ENCODE assay signal across 1 cellular context in genomic region chr2:70111752-70112591, GRCh38.
TF ChIP-seq lines count a peak whose summit lies in the region.

No MANE protein-coding gene starts in this region.

TF ChIP-seq in HepG2, 621 proteins besides CTCF, POLR2A, EP300 and RAD21 (continued from another document and continues in another):
- peak; percentile 83; the same call in 1 of the 2 replicates for TF ChIP-seq RCOR2 (CRISPR knock-in tag; IDR thresholded peaks at IDR 0.05)
- TF ChIP-seq POGK (CRISPR knock-in tag; conservative IDR thresholded peaks at IDR 0.05) = no peak
- TF ChIP-seq, protein P1, sequence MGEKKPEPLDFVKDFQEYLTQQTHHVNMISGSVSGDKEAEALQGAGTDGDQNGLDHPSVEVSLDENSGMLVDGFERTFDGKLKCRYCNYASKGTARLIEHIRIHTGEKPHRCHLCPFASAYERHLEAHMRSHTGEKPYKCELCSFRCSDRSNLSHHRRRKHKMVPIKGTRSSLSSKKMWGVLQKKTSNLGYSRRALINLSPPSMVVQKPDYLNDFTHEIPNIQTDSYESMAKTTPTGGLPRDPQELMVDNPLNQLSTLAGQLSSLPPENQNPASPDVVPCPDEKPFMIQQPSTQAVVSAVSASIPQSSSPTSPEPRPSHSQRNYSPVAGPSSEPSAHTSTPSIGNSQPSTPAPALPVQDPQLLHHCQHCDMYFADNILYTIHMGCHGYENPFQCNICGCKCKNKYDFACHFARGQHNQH (CRISPR knock-in tag; IDR thresholded peaks at IDR 0.05) = no peak
- no peak for TF ChIP-seq REXO4 (CRISPR knock-in tag; IDR thresholded peaks at IDR 0.05; ENCODE audit: borderline replicate concordance)
- TF ChIP-seq, protein P2, sequence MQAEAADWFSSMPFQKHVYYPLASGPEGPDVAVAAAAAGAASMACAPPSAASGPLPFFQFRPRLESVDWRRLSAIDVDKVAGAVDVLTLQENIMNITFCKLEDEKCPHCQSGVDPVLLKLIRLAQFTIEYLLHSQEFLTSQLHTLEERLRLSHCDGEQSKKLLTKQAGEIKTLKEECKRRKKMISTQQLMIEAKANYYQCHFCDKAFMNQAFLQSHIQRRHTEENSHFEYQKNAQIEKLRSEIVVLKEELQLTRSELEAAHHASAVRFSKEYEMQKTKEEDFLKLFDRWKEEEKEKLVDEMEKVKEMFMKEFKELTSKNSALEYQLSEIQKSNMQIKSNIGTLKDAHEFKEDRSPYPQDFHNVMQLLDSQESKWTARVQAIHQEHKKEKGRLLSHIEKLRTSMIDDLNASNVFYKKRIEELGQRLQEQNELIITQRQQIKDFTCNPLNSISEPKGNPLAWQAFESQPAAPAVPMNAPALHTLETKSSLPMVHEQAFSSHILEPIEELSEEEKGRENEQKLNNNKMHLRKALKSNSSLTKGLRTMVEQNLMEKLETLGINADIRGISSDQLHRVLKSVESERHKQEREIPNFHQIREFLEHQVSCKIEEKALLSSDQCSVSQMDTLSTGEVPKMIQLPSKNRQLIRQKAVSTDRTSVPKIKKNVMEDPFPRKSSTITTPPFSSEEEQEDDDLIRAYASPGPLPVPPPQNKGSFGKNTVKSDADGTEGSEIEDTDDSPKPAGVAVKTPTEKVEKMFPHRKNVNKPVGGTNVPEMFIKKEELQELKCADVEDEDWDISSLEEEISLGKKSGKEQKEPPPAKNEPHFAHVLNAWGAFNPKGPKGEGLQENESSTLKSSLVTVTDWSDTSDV (CRISPR knock-in tag; IDR thresholded peaks at IDR 0.05) = no peak
- TF ChIP-seq DDIT3 (CRISPR knock-in tag; IDR thresholded peaks at IDR 0.05) = no peak
- no peak for TF ChIP-seq ZNF678 (CRISPR knock-in tag; IDR thresholded peaks at IDR 0.05)
- TF ChIP-seq CHD4 (IDR thresholded peaks at IDR 0.05; ENCODE audit: borderline replicate concordance, low read length) = no peak
- TF ChIP-seq ZNF484 (CRISPR knock-in tag; IDR thresholded peaks at IDR 0.05; ENCODE audit: borderline replicate concordance, low read depth) = no peak
- no peak for TF ChIP-seq ZNF564 (CRISPR knock-in tag; IDR thresholded peaks at IDR 0.05)
- TF ChIP-seq ZNF839 (CRISPR knock-in tag; IDR thresholded peaks at IDR 0.05; ENCODE audit: borderline replicate concordance) = no peak
- TF ChIP-seq ZNF510 (CRISPR knock-in tag; IDR thresholded peaks at IDR 0.05; ENCODE audit: low read depth) = no peak
- no peak for TF ChIP-seq TOE1 (CRISPR knock-in tag; IDR thresholded peaks at IDR 0.05)
- TF ChIP-seq ZNF432 (CRISPR knock-in tag; IDR thresholded peaks at IDR 0.05; ENCODE audit: borderline replicate concordance) = no peak
- TF ChIP-seq ZNF891 (CRISPR knock-in tag; IDR thresholded peaks at IDR 0.05) = no peak
- no peak for TF ChIP-seq ZMAT3 (CRISPR knock-in tag; conservative IDR thresholded peaks at IDR 0.05)
- no peak for TF ChIP-seq ZNF850 (CRISPR knock-in tag; conservative IDR thresholded peaks at IDR 0.05)
- 0 out of 2 replicates have a peak, but pooled peaks have one; percentile 34 for TF ChIP-seq RORA (CRISPR knock-in tag; IDR thresholded peaks at IDR 0.05)
- no peak for TF ChIP-seq KDM5B (CRISPR knock-in tag; IDR thresholded peaks at IDR 0.05; ENCODE audit: borderline replicate concordance)
- 0 out of 2 replicates have a peak, but pooled peaks have one; percentile 41 for TF ChIP-seq ZNF136 (CRISPR knock-in tag; IDR thresholded peaks at IDR 0.05; ENCODE audit: low read depth)
- no peak for TF ChIP-seq ZNF766 (CRISPR knock-in tag; IDR thresholded peaks at IDR 0.05; ENCODE audit: borderline replicate concordance)
- TF ChIP-seq CCDC6 (CRISPR knock-in tag; IDR thresholded peaks at IDR 0.05) = no peak
- TF ChIP-seq SIN3B (IDR thresholded peaks at IDR 0.05; ENCODE audit: low read length) = no peak
- TF ChIP-seq ZSCAN22 (CRISPR knock-in tag; IDR thresholded peaks at IDR 0.05) = no peak
- no peak for TF ChIP-seq FOXA3 (CRISPR knock-in tag; IDR thresholded peaks at IDR 0.05)
- TF ChIP-seq ZNF713 (CRISPR knock-in tag; IDR thresholded peaks at IDR 0.05) = no peak
- TF ChIP-seq ELF4 (CRISPR knock-in tag; IDR thresholded peaks at IDR 0.05; ENCODE audit: borderline replicate concordance) = no peak
- TF ChIP-seq GFI1 (CRISPR knock-in tag; IDR thresholded peaks at IDR 0.05; ENCODE audit: borderline replicate concordance) = no peak
- no peak for TF ChIP-seq CREB1 (IDR thresholded peaks at IDR 0.05)
- TF ChIP-seq CREB1 (CRISPR knock-in tag; IDR thresholded peaks at IDR 0.05) = peak; percentile 37; the same call in 1 of the 2 replicates
- no peak for TF ChIP-seq SETDB1 (CRISPR knock-in tag; IDR thresholded peaks at IDR 0.05; ENCODE audit: borderline replicate concordance)
- 0 out of 2 replicates have a peak, but pooled peaks have one; percentile 28 for TF ChIP-seq ZNF331 (CRISPR knock-in tag; IDR thresholded peaks at IDR 0.05)
- TF ChIP-seq MAZ (IDR thresholded peaks at IDR 0.05; ENCODE audit: borderline replicate concordance, low read depth, low read length) = no peak
- no peak for TF ChIP-seq MAZ (CRISPR knock-in tag; IDR thresholded peaks at IDR 0.05; ENCODE audit: low read depth)
- no peak for TF ChIP-seq RAD51 (IDR thresholded peaks at IDR 0.05; ENCODE audit: borderline replicate concordance)
- TF ChIP-seq, protein P3, sequence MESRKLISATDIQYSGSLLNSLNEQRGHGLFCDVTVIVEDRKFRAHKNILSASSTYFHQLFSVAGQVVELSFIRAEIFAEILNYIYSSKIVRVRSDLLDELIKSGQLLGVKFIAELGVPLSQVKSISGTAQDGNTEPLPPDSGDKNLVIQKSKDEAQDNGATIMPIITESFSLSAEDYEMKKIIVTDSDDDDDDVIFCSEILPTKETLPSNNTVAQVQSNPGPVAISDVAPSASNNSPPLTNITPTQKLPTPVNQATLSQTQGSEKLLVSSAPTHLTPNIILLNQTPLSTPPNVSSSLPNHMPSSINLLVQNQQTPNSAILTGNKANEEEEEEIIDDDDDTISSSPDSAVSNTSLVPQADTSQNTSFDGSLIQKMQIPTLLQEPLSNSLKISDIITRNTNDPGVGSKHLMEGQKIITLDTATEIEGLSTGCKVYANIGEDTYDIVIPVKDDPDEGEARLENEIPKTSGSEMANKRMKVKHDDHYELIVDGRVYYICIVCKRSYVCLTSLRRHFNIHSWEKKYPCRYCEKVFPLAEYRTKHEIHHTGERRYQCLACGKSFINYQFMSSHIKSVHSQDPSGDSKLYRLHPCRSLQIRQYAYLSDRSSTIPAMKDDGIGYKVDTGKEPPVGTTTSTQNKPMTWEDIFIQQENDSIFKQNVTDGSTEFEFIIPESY (CRISPR knock-in tag; IDR thresholded peaks at IDR 0.05) = no peak
- TF ChIP-seq ZBTB7A (CRISPR knock-in tag; IDR thresholded peaks at IDR 0.05) = no peak
- TF ChIP-seq DMTF1 (CRISPR knock-in tag; IDR thresholded peaks at IDR 0.05) = no peak
- no peak for TF ChIP-seq TCF12 (IDR thresholded peaks at IDR 0.05)
- TF ChIP-seq TCF12 (CRISPR knock-in tag; IDR thresholded peaks at IDR 0.05) = no peak
- no peak for TF ChIP-seq MED8 (CRISPR knock-in tag; IDR thresholded peaks at IDR 0.05; ENCODE audit: insufficient replicate concordance)
- TF ChIP-seq ZSCAN25 (CRISPR knock-in tag; IDR thresholded peaks at IDR 0.05) = peak; percentile 70
- TF ChIP-seq KAT2B (IDR thresholded peaks at IDR 0.05; ENCODE audit: borderline replicate concordance, low read depth, low read length) = no peak
- no peak for TF ChIP-seq U2AF1 (optimal IDR thresholded peaks at IDR 0.05; ENCODE audit: low read depth, low read length)
- TF ChIP-seq PAX8 (CRISPR knock-in tag; IDR thresholded peaks at IDR 0.05; ENCODE audit: borderline replicate concordance) = no peak
- no peak for TF ChIP-seq ZBTB34 (CRISPR knock-in tag; IDR thresholded peaks at IDR 0.05)
- TF ChIP-seq ZSCAN29 (CRISPR knock-in tag; conservative IDR thresholded peaks at IDR 0.05) = no peak
- TF ChIP-seq ZNF44 (CRISPR knock-in tag; IDR thresholded peaks at IDR 0.05) = no peak
- no peak for TF ChIP-seq SP4 (CRISPR knock-in tag; IDR thresholded peaks at IDR 0.05)
- no peak for TF ChIP-seq ZNF329 (CRISPR knock-in tag; IDR thresholded peaks at IDR 0.05; ENCODE audit: low read depth)
- TF ChIP-seq ZNF784 (CRISPR knock-in tag; IDR thresholded peaks at IDR 0.05; ENCODE audit: borderline replicate concordance) = peak; percentile 68; the same call in 1 of the 2 replicates
- TF ChIP-seq ZNF703 (CRISPR knock-in tag; IDR thresholded peaks at IDR 0.05; ENCODE audit: borderline replicate concordance) = no peak
- TF ChIP-seq ATF7 (IDR thresholded peaks at IDR 0.05) = no peak
- TF ChIP-seq ATF7 (CRISPR knock-in tag; IDR thresholded peaks at IDR 0.05) = no peak
- TF ChIP-seq ZBTB1 (CRISPR knock-in tag; IDR thresholded peaks at IDR 0.05; ENCODE audit: borderline replicate concordance) = no peak
- TF ChIP-seq THYN1 (CRISPR knock-in tag; IDR thresholded peaks at IDR 0.05; ENCODE audit: borderline replicate concordance, low read depth) = no peak
- TF ChIP-seq ZNF670 (CRISPR knock-in tag; IDR thresholded peaks at IDR 0.05; ENCODE audit: borderline replicate concordance) = no peak
- TF ChIP-seq ZFP36L1 (CRISPR knock-in tag; IDR thresholded peaks at IDR 0.05) = no peak
- peak; percentile 30; the same call in 1 of the 2 replicates for TF ChIP-seq SAP130 (CRISPR knock-in tag; IDR thresholded peaks at IDR 0.05; ENCODE audit: low read depth)
- TF ChIP-seq YY1 (IDR thresholded peaks at IDR 0.05; ENCODE audit: insufficient read depth, insufficient replicate concordance, low read depth, low read length) = no peak
